1 cellular context compared by ENCODE assay signal in genomic region chr16:3880623-3881498, GRCh38.
A peak's percentile ranks its signal among the peaks of the same experiment; 100 is the strongest.
TF ChIP-seq lines count a peak whose summit lies in the region.

Gene CREBBP, minus strand, starts transcription at chr16:3880713. Its CDS starts 797 bp downstream, at chr16:3879916.

TF ChIP-seq in WTC11, 78 proteins besides CTCF, POLR2A, EP300 and RAD21 (continued from another document and continues in another):
- no peak for TF ChIP-seq AFF4 (CRISPR knock-in tag; IDR thresholded peaks at IDR 0.05; ENCODE audit: borderline replicate concordance)
- no peak for TF ChIP-seq ATF1 (CRISPR knock-in tag; IDR thresholded peaks at IDR 0.05)
- no peak for TF ChIP-seq ELF4 (CRISPR knock-in tag; IDR thresholded peaks at IDR 0.05; ENCODE audit: low read depth)
- TF ChIP-seq PREB (CRISPR knock-in tag; IDR thresholded peaks at IDR 0.05; ENCODE audit: borderline replicate concordance) = no peak
- TF ChIP-seq ZNF512 (CRISPR knock-in tag; IDR thresholded peaks at IDR 0.05; ENCODE audit: borderline replicate concordance) = no peak
- TF ChIP-seq GRHL2 (CRISPR knock-in tag; IDR thresholded peaks at IDR 0.05; ENCODE audit: insufficient replicate concordance, severe bottlenecking) = no peak
- no peak for TF ChIP-seq NR1H2 (CRISPR knock-in tag; IDR thresholded peaks at IDR 0.05)
- TF ChIP-seq ZNF232 (CRISPR knock-in tag; IDR thresholded peaks at IDR 0.05) = peak; percentile 84; the same call in 1 of the 2 replicates
- no peak for TF ChIP-seq NFE2L1 (CRISPR knock-in tag; IDR thresholded peaks at IDR 0.05)
- TF ChIP-seq HMGXB4 (CRISPR knock-in tag; IDR thresholded peaks at IDR 0.05) = no peak; the same call in 1 of the 2 replicates
- TF ChIP-seq SP1 (CRISPR knock-in tag; conservative IDR thresholded peaks at IDR 0.05) = peak; percentile 73
- no peak for TF ChIP-seq ZSCAN18 (CRISPR knock-in tag; IDR thresholded peaks at IDR 0.05)
- no peak for TF ChIP-seq IRF1 (CRISPR knock-in tag; IDR thresholded peaks at IDR 0.05)
- no peak for TF ChIP-seq ATF6 (CRISPR knock-in tag; IDR thresholded peaks at IDR 0.05)
- TF ChIP-seq E2F1 (CRISPR knock-in tag; IDR thresholded peaks at IDR 0.05) = no peak
- peak; percentile 60; the same call in 1 of the 2 replicates for TF ChIP-seq RELA (CRISPR knock-in tag; IDR thresholded peaks at IDR 0.05; ENCODE audit: borderline replicate concordance)
- no peak for TF ChIP-seq E2F4 (CRISPR knock-in tag; IDR thresholded peaks at IDR 0.05; ENCODE audit: borderline replicate concordance, low read depth)
- TF ChIP-seq MYBL2 (CRISPR knock-in tag; IDR thresholded peaks at IDR 0.05) = no peak
- no peak for TF ChIP-seq AR (CRISPR knock-in tag; IDR thresholded peaks at IDR 0.05)
- no peak for TF ChIP-seq ERG (CRISPR knock-in tag; IDR thresholded peaks at IDR 0.05)
- TF ChIP-seq ZNF671 (CRISPR knock-in tag; IDR thresholded peaks at IDR 0.05) = no peak
- TF ChIP-seq ZNF423 (CRISPR knock-in tag; IDR thresholded peaks at IDR 0.05) = no peak
- 0 out of 2 replicates have a peak, but pooled peaks have one; percentile 4 for TF ChIP-seq ZNF532 (CRISPR knock-in tag; IDR thresholded peaks at IDR 0.05; ENCODE audit: borderline replicate concordance)
- no peak for TF ChIP-seq TCF7 (CRISPR knock-in tag; IDR thresholded peaks at IDR 0.05; ENCODE audit: low read depth)
- TF ChIP-seq TP53 (CRISPR knock-in tag; IDR thresholded peaks at IDR 0.05) = 0 out of 2 replicates have a peak, but pooled peaks have one; percentile 80
- no peak for TF ChIP-seq EMX1 (CRISPR knock-in tag; IDR thresholded peaks at IDR 0.05)
- peak; percentile 54; the same call in 1 of the 2 replicates for TF ChIP-seq TEAD1 (CRISPR knock-in tag; IDR thresholded peaks at IDR 0.05)
- TF ChIP-seq CREM (CRISPR knock-in tag; IDR thresholded peaks at IDR 0.05) = peak; percentile 47; the same call in 1 of the 2 replicates
